In genomic region chr3:49769516-49769915, GRCh38 we compare ENCODE assay signal across 22 cellular contexts. TPM values are rescaled to one million over a fixed set of nuclear protein-coding genes. Genes with fewer than 3 reads are reported as not detected.
DNase-seq lines count a peak whose midpoint lies in the region; ATAC-seq and TF ChIP-seq lines count a peak whose summit lies in the region.
"Had no signal": no experiment of that assay in that cellular context is flagged by ENCODE, and none has a peak within 500 bp of the region (broad histone marks: within the 10 kb centered on the region; RNA-seq: fewer than 3 reads in every experiment).

No MANE protein-coding gene starts in this region.

- no peaks in the 10 kb centered on the region for H3K36me3 Mint-ChIP-seq in activated naive CD4-positive, alpha-beta T cell treated with anti-CD3 and anti-CD28 coated beads, Interleukin-2, amount 50 U/mL, for 24 hours
- no peaks in the 10 kb centered on the region for H3K36me3 Mint-ChIP-seq in chondrocyte (ENCODE audit: low read depth)
- H3K36me3 Mint-ChIP-seq in stimulated activated effector memory CD8-positive, alpha-beta T cell treated with anti-CD3 and anti-CD28 coated beads, Interleukin-12 subunit alpha, Interleukin-12 subunit beta, amount 100 ng/mL, for 72 hours = peaks cover 28% of the 10 kb centered on the region

- no peak overlapping the region for H3K4me3 ChIP-seq in Panc1 (ENCODE audit: low read depth in 2 of 2, low read length in 2 of 2)
- H3K4me3 ChIP-seq: A549, GM23338, PC-9 had no signal

- DNase-seq in activated naive CD4-positive, alpha-beta T cell (lab: John Stamatoyannopoulos, UW) = no peak
- DNase-seq in Panc1 (ENCODE audit: low read depth, low spot score) (no peak), chondrocyte (ENCODE audit: low spot score) (no peak)
- no peak for DNase-seq in stimulated activated effector memory CD8-positive, alpha-beta T cell treated with anti-CD3 and anti-CD28 coated beads, Interleukin-12 subunit alpha, Interleukin-12 subunit beta, amount 100 ng/mL, for 72 hours (ENCODE audit: low spot score in 2 of 2)
- DNase-seq: AML-193; Calu3; CD4-positive, CD25-positive, alpha-beta regulatory T cell; DMS79; GF-D8; KG1; NCI-H1092; NCI-H1694; NCI-H69; PC-9 had no signal

- no peaks in the 10 kb centered on the region; the same call in 1 of the 2 replicates for H3K4me1 ChIP-seq in Panc1 (ENCODE audit: control insufficient read depth, insufficient read depth, low read length)

- peak overlapping the region; percentile 42 for H3K27ac Mint-ChIP-seq in activated naive CD4-positive, alpha-beta T cell treated with anti-CD3 and anti-CD28 coated beads, Interleukin-2, amount 50 U/mL, for 24 hours
- peak overlapping the region; percentile 1 for H3K27ac Mint-ChIP-seq in chondrocyte (ENCODE audit: unreplicated experiment)
- peak overlapping the region; percentile 23 for H3K27ac Mint-ChIP-seq in stimulated activated effector memory CD8-positive, alpha-beta T cell treated with anti-CD3 and anti-CD28 coated beads, Interleukin-12 subunit alpha, Interleukin-12 subunit beta, amount 100 ng/mL, for 72 hours
- H3K27ac Mint-ChIP-seq: GM23338 had no signal

- in situ Hi-C loops in Panc1 (cut with HindIII; ENCODE audit: low pct_unique_long_range_greater_than_20kb, low sequenced_read_pairs) = no loop called here

- CTCF ChIA-PET in Panc1 (lab: Charles Lee) = no interaction called here

- intact Hi-C loops in Panc1 (cut with micrococcal nuclease; ENCODE audit: unreplicated experiment) = no loop called here

- ATAC-seq in Panc1 = peak; percentile 48; the same call in 1 of the 2 replicates
- peak; percentile 50 for ATAC-seq in stimulated activated effector memory CD8-positive, alpha-beta T cell treated with anti-CD3 and anti-CD28 coated beads, Interleukin-12 subunit alpha, Interleukin-12 subunit beta, amount 100 ng/mL, for 72 hours
- no peak for ATAC-seq in HG02840 (IDR thresholded peaks at IDR 0.05; ENCODE audit: low FRiP score, unreplicated experiment)
- no peak for ATAC-seq in HG03469 (IDR thresholded peaks at IDR 0.05; ENCODE audit: unreplicated experiment)
- ATAC-seq in GM21529 (IDR thresholded peaks at IDR 0.05; ENCODE audit: unreplicated experiment) = no peak
- ATAC-seq: A549, GM23338, Right ventricle myocardium inferior had no signal

- TF ChIP-seq CTCF in Panc1 (IDR thresholded peaks at IDR 0.05) = no peak
- no peak for TF ChIP-seq CTCF in chondrocyte (IDR thresholded peaks at IDR 0.05)

- no peaks in the 10 kb centered on the region for H3K9me3 ChIP-seq in Panc1 (ENCODE audit: control insufficient read depth, insufficient read depth, low read depth, low read length)
- H3K9me3 ChIP-seq: A549 had no signal

- H3K27ac ChIP-seq in Panc1 (ENCODE audit: low read length) = no peak overlapping the region
- H3K27ac ChIP-seq: A549, PC-9 had no signal

- H3K27me3 Mint-ChIP-seq in activated naive CD4-positive, alpha-beta T cell treated with anti-CD3 and anti-CD28 coated beads, Interleukin-2, amount 50 U/mL, for 24 hours = no peaks in the 10 kb centered on the region
- no peaks in the 10 kb centered on the region for H3K27me3 Mint-ChIP-seq in chondrocyte (ENCODE audit: low read depth)
- H3K27me3 Mint-ChIP-seq: CD4-positive, CD25-positive, alpha-beta regulatory T cell had no signal

- H3K4me1 Mint-ChIP-seq in activated naive CD4-positive, alpha-beta T cell treated with anti-CD3 and anti-CD28 coated beads, Interleukin-2, amount 50 U/mL, for 24 hours = peaks cover 55% of the 10 kb centered on the region
- peaks cover 15% of the 10 kb centered on the region for H3K4me1 Mint-ChIP-seq in chondrocyte (ENCODE audit: low read depth)
- H3K4me1 Mint-ChIP-seq in stimulated activated effector memory CD8-positive, alpha-beta T cell treated with anti-CD3 and anti-CD28 coated beads, Interleukin-12 subunit alpha, Interleukin-12 subunit beta, amount 100 ng/mL, for 72 hours = peaks cover 21% of the 10 kb centered on the region
- H3K4me1 Mint-ChIP-seq: GM23338 had no signal

- no peaks in the 10 kb centered on the region for H3K27me3 ChIP-seq in Panc1 (ENCODE audit: control insufficient read depth, insufficient read depth, low read length)

- H3K4me3 Mint-ChIP-seq in activated naive CD4-positive, alpha-beta T cell treated with anti-CD3 and anti-CD28 coated beads, Interleukin-2, amount 50 U/mL, for 24 hours = no peak overlapping the region
- H3K4me3 Mint-ChIP-seq in chondrocyte (ENCODE audit: unreplicated experiment) = no peak overlapping the region
- H3K4me3 Mint-ChIP-seq in stimulated activated effector memory CD8-positive, alpha-beta T cell treated with anti-CD3 and anti-CD28 coated beads, Interleukin-12 subunit alpha, Interleukin-12 subunit beta, amount 100 ng/mL, for 72 hours = no peak overlapping the region
- H3K4me3 Mint-ChIP-seq: GM23338 had no signal

- POLR2A ChIA-PET in Panc1 (lab: Charles Lee) = no interaction called here

- H3K9me3 Mint-ChIP-seq in activated naive CD4-positive, alpha-beta T cell treated with anti-CD3 and anti-CD28 coated beads, Interleukin-2, amount 50 U/mL, for 24 hours = no peaks in the 10 kb centered on the region
- no peaks in the 10 kb centered on the region for H3K9me3 Mint-ChIP-seq in chondrocyte (ENCODE audit: low read depth)
- H3K9me3 Mint-ChIP-seq in stimulated activated effector memory CD8-positive, alpha-beta T cell treated with anti-CD3 and anti-CD28 coated beads, Interleukin-12 subunit alpha, Interleukin-12 subunit beta, amount 100 ng/mL, for 72 hours = no peaks in the 10 kb centered on the region
- H3K9me3 Mint-ChIP-seq: CD4-positive, CD25-positive, alpha-beta regulatory T cell; GM23338 had no signal

- H3K36me3 ChIP-seq in Panc1 (ENCODE audit: control insufficient read depth, insufficient read depth, low read length) = no peaks in the 10 kb centered on the region

- no TSS peak for BruUV-seq in Panc1 (replicated peaks; lab: Mats Ljungman, UMichigan)

RNA-seq across cellular contexts. Expression of gene IP6K1, which starts 16.8 kb away (rescaled TPM):
- total RNA-seq in Panc1 (2021; ENCODE audit: unreplicated experiment) (39.8 TPM), chondrocyte (38.9 to 44.4 TPM (median 40.1 TPM) in 3 replicates)
- polyA plus RNA-seq in Panc1 (2012; ENCODE audit: insufficient read length) = 38.4 TPM

RNA-seq across cellular contexts. Expression of gene CDHR4, which starts 30.2 kb away (rescaled TPM):
- total RNA-seq in Panc1 (2021; ENCODE audit: unreplicated experiment) (not detected), chondrocyte (not detected in 3 replicates)
- polyA plus RNA-seq in Panc1 (2012; ENCODE audit: insufficient read length) = 0.24 TPM
- total RNA-seq: Calu3, M059J, Right ventricle myocardium inferior had no signal
- polyA plus RNA-seq: CD4-positive, CD25-positive, alpha-beta regulatory T cell had no signal

RNA-seq across cellular contexts. Expression of gene INKA1, which starts 33.5 kb away (rescaled TPM):
- total RNA-seq in Panc1 (2021; ENCODE audit: unreplicated experiment) (2.2 TPM), chondrocyte (4.1 to 7.9 TPM (median 7.9 TPM) in 3 replicates)
- polyA plus RNA-seq in Panc1 (2012; ENCODE audit: insufficient read length) = 2.8 TPM
- total RNA-seq: PC-9 had no signal

RNA-seq across cellular contexts. Expression of gene UBA7, which starts 44.2 kb away (rescaled TPM):
- total RNA-seq in Panc1 (2021; ENCODE audit: unreplicated experiment) (12.5 TPM), chondrocyte (25.6 to 45.3 TPM (median 26.3 TPM) in 3 replicates)
- 6.9 TPM for polyA plus RNA-seq in Panc1 (2012; ENCODE audit: insufficient read length)

RNA-seq across cellular contexts. Expression of gene GMPPB, which starts 45.8 kb away (rescaled TPM):
- total RNA-seq in Panc1 (2021; ENCODE audit: unreplicated experiment) (28.4 TPM), chondrocyte (27.6 to 50.2 TPM (median 28.4 TPM) in 3 replicates)
- polyA plus RNA-seq in Panc1 (2012; ENCODE audit: insufficient read length) = 29.6 TPM

Comparison
In these comparisons a context has a peak if more than half of its experiments do, and no peak if none do; other contexts are left out.
1. ATAC-seq: peak in Panc1 (single experiment) and stimulated activated effector memory CD8-positive, alpha-beta T cell treated with anti-CD3 and anti-CD28 coated beads, Interleukin-12 subunit alpha, Interleukin-12 subunit beta, amount 100 ng/mL, for 72 hours (single experiment); none in HG02840 (single experiment), HG03469 (single experiment) and GM21529 (single experiment).
2. Peak in every context shown above with its lines, with median percentiles within 50 percentile points of each other: H3K27ac Mint-ChIP-seq.